8 cellular contexts compared by ENCODE assay signal in genomic region chr7:101216001-101216859, GRCh38. TPM values are rescaled to one million over a fixed set of nuclear protein-coding genes. Genes with fewer than 3 reads are reported as not detected.
A peak's percentile ranks its signal among the peaks of the same experiment; 100 is the strongest.
DNase-seq lines count a peak whose midpoint lies in the region; ATAC-seq and TF ChIP-seq lines count a peak whose summit lies in the region.

No MANE protein-coding gene starts in this region.

- CTCF ChIA-PET in HEK293T (lab: Yijun Ruan, JAX): interaction anchor here (2.4 kb wide), 1 partner anchor 27 kb away, joined by 7 read pairs; no protein-coding TSS in a partner anchor

- intact Hi-C loops in lower leg skin (cut with DNase I; ENCODE audit: low total_unique reads): no loop called here

- 62 to 64% methylated on average over 31 of the region's 31 CpGs for WGBS in lower leg skin, 2 donors
- WGBS in urinary bladder: 59% methylated on average over 31 of the region's 31 CpGs

- H3K4me3 ChIP-seq in AG09309 (ENCODE audit: control insufficient read depth, low read depth, low read length) (peak overlapping the region; percentile 96), HFF-Myc (replicated peaks; ENCODE audit: low read depth, low read length) (peak overlapping the region; percentile 85), astrocyte of the cerebellum (ENCODE audit: low read depth, low read length) (peak overlapping the region; percentile 95), lower leg skin (ENCODE audit: low read depth, poor library complexity, severe bottlenecking) (peak overlapping the region; percentile 71), urinary bladder (ENCODE audit: low read depth, low read length) (peak overlapping the region; percentile 84)

- DNase-seq in AG09309 (ENCODE audit: low read depth) (no peak), HFF-Myc (ENCODE audit: extremely low read depth, low read depth) (no peak), astrocyte of the cerebellum (ENCODE audit: low read depth) (no peak), lower leg skin (ENCODE audit: low spot score in 2 of 2) (no peak), HEK293T (ENCODE audit: extremely low spot score) (no peak), cortex of kidney (lab: John Stamatoyannopoulos, UW) (no peak)

- in situ Hi-C loops in astrocyte of the cerebellum (cut with HindIII; ENCODE audit: low sequenced_read_pairs): no loop called here

- no peaks in the 10 kb centered on the region for H3K36me3 ChIP-seq in urinary bladder (ENCODE audit: insufficient read depth)

- TF ChIP-seq CTCF in AG09309 (IDR thresholded peaks at IDR 0.05; ENCODE audit: control insufficient read depth, insufficient read depth, low read depth, low read length, missing control alignments): no peak
- TF ChIP-seq CTCF in HFF-Myc (IDR thresholded peaks at IDR 0.05; ENCODE audit: low read depth, low read length, missing control alignments): no peak
- TF ChIP-seq CTCF in astrocyte of the cerebellum (IDR thresholded peaks at IDR 0.05; ENCODE audit: low read depth, low read length, missing control alignments): no peak
- TF ChIP-seq CTCF in lower leg skin (IDR thresholded peaks at IDR 0.05): no peak

- H3K4me1 ChIP-seq in urinary bladder (ENCODE audit: insufficient read depth): peaks cover 2% of the 10 kb centered on the region

- no peak for ATAC-seq in HG02870 (IDR thresholded peaks at IDR 0.05; ENCODE audit: unreplicated experiment)

- H3K27ac ChIP-seq in urinary bladder (ENCODE audit: low read depth): no peak overlapping the region

- TF ChIP-seq POLR2A in lower leg skin (IDR thresholded peaks at IDR 0.05): no peak

- POLR2A ChIA-PET in HEK293T (lab: Yijun Ruan, JAX): interaction anchor here (1.9 to 5.3 kb wide), 2 partner anchors 11 to 28 kb away, joined by 12 to 38 read pairs; partner anchors contain the start of gene FIS1

TF ChIP-seq in HEK293T, 16 proteins besides CTCF, POLR2A, EP300 and RAD21:
- TF ChIP-seq PKNOX1 (IDR thresholded peaks at IDR 0.05): no peak
- no peak for TF ChIP-seq SP1 (IDR thresholded peaks at IDR 0.05)

RNA-seq across cellular contexts. Expression of gene PLOD3, which starts 1.2 kb away (rescaled TPM):
- total RNA-seq in lower leg skin (10 to 100 TPM; 16.4 to 31.9 (median 23.3) TPM), urinary bladder (24.8 TPM)
- 57.6 TPM for polyA plus RNA-seq in urinary bladder

RNA-seq across cellular contexts. Expression of gene ZNHIT1, which starts 1.7 kb away (rescaled TPM):
- total RNA-seq in lower leg skin (10 to 100 TPM; 45.3 to 87.6 (median 72.3) TPM), urinary bladder (59.5 TPM)
- 77.5 TPM for polyA plus RNA-seq in urinary bladder

RNA-seq across cellular contexts. Expression of gene MOGAT3, which starts 15.4 kb away (rescaled TPM):
- not detected for total RNA-seq in lower leg skin
- not detected for total RNA-seq in urinary bladder
- polyA plus RNA-seq in urinary bladder: not detected

RNA-seq across cellular contexts. Expression of gene CLDN15, which starts 21.4 kb away (rescaled TPM):
- total RNA-seq in lower leg skin (10 to 100 TPM in 3 of 4 donors, 1 to 10 TPM in 1; 9.5 to 21.2 (median 13.0) TPM), urinary bladder (5.3 TPM)
- polyA plus RNA-seq in urinary bladder: 15.2 TPM

RNA-seq across cellular contexts. Expression of gene FIS1, which starts 28.7 kb away (rescaled TPM):
- 100 to 1,000 TPM; 162 to 273 (median 213) TPM for total RNA-seq in lower leg skin
- 66.7 TPM for total RNA-seq in urinary bladder
- 247 TPM for polyA plus RNA-seq in urinary bladder
